Comparison of ENCODE assay signal across 8 cellular contexts in the genomic region with DNA sequence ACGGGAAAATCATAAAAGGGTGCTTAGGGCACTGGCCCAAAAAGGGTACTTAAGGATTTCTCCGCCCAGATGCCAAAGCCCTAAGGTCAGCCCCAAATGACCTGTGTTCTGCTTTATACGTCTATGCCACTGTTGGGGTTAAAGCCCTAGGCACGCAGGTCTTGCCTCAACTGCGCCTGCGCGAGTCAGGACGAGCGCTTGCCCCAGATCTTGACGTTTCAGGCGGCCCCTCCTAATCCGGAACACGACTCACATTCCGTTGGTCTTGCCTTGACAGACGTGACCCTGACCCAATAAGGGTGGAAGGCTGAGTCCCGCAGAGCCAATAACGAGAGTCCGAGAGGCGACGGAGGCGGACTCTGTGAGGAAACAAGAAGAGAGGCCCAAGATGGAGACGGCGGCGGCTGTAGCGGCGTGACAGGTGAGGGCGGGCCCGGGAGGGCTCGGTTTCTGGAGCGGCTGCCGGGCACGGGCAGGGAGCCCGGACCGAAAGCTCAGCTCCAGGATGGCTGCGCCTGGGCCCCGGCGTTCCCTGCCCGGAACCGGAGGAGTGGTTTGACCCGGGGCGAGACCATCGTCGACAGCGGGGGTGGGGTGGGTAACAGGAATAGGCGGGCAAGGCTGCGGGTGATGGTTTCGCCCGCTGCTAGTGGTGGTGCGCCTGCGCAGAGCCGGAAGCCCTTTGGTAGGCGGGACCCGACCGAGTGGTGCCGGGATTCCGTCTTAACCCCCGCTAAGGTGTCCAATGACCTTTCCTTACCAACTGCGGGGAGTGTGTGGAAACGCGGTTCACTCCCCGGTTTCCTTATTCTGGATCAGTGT. TPM values are rescaled to one million over a fixed set of nuclear protein-coding genes. Genes with fewer than 3 reads are reported as not detected.
DNase-seq lines count a peak whose midpoint lies in the region; ATAC-seq lines count a peak whose summit lies in the region.

A gene (plus strand): TSS at position 375 of the 822 bp plus-strand sequence. CDS start 1,763 bp downstream, outside the sequence.

- H3K27ac ChIP-seq in effector memory CD4-positive, alpha-beta T cell (ENCODE audit: insufficient read depth, low read length, poor library complexity, severe bottlenecking) = peak within 1 kb of the TSS; percentile 97

- peaks cover 14% of the 10 kb centered on the region for H3K36me3 ChIP-seq in effector memory CD4-positive, alpha-beta T cell (ENCODE audit: control insufficient read depth, insufficient read depth, low read length)

- no peaks in the 10 kb centered on the region for H3K27me3 ChIP-seq in effector memory CD4-positive, alpha-beta T cell (replicated peaks; ENCODE audit: control insufficient read depth, insufficient read depth, low read length, poor library complexity, severe bottlenecking)

- peak; percentile 83 for ATAC-seq in GM21360 (IDR thresholded peaks at IDR 0.05; ENCODE audit: unreplicated experiment)

- no peaks in the 10 kb centered on the region for H3K9me3 ChIP-seq in effector memory CD4-positive, alpha-beta T cell (ENCODE audit: control insufficient read depth, low read length)

- H3K4me3 ChIP-seq in effector memory CD4-positive, alpha-beta T cell (ENCODE audit: insufficient read depth, low read depth, low read length, poor library complexity, severe bottlenecking) = peak within 1 kb of the TSS; percentile 71

- H3K4me1 ChIP-seq in effector memory CD4-positive, alpha-beta T cell (ENCODE audit: control insufficient read depth, insufficient read depth, low read length, poor library complexity, severe bottlenecking) = peaks cover 9% of the 10 kb centered on the region

- DNase-seq in COLO668 (lab: John Stamatoyannopoulos, UW; ENCODE audit: unreplicated experiment) (peak; percentile 96), HT1080 (ENCODE audit: low read depth) (peak; percentile 95), NOMO-1 treated with DMSO at 0.1 percent for 48 hours (lab: John Stamatoyannopoulos, UW; ENCODE audit: unreplicated experiment) (peak; percentile 92), medulla oblongata (ENCODE audit: extremely low spot score) (peak; percentile 99)
- peak; percentile 86 to 93 for DNase-seq in activated CD8-positive, alpha-beta memory T cell treated with anti-CD3 and anti-CD28 coated beads for 4 hours (ENCODE audit: low read depth in 2 of 2)
- DNase-seq in effector memory CD4-positive, alpha-beta T cell = peak; percentile 90 to 96 (median 96)
- DNase-seq in stimulated activated CD8-positive, alpha-beta memory T cell treated with anti-CD3 and anti-CD28 coated beads, Interleukin-12 subunit alpha, Interleukin-12 subunit beta, amount 100 ng/mL, for 1 hour (ENCODE audit: low read depth) = peak; percentile 90

RNA-seq across cellular contexts. Expression of the gene that starts here (rescaled TPM):
- 25.0 and 32.4 TPM in 2 replicates for total RNA-seq in HT1080 (2014; rRNA removed; shearing (Covaris generic))
- 43.2 and 48.4 TPM in 2 replicates for polyA plus RNA-seq in HT1080 (2015; cell fraction: cytosol; rRNA removed)
- polyA plus RNA-seq in HT1080 (2015; cell fraction: nucleus; rRNA removed) = 43.6 and 55.9 TPM in 2 replicates

Comparison
In these comparisons a context has a peak if more than half of its experiments do, and no peak if none do; other contexts are left out.
1. Peak in every context shown above with its lines: DNase-seq, ATAC-seq, H3K4me3 ChIP-seq and H3K27ac ChIP-seq.